ENCODE assay signal across 8 cellular contexts in genomic region chr2:164917296-164917903, GRCh38. TPM values are rescaled to one million over a fixed set of nuclear protein-coding genes. Genes with fewer than 3 reads are reported as not detected.
A peak's percentile ranks its signal among the peaks of the same experiment; 100 is the strongest.
DNase-seq lines count a peak whose midpoint lies in the region; ATAC-seq and TF ChIP-seq lines count a peak whose summit lies in the region.

No MANE protein-coding gene starts in this region.

- POLR2A ChIA-PET in AG04449 (lab: Yijun Ruan, JAX): no interaction called here

- peak; percentile 14 for TF ChIP-seq CTCF in AG04449 (IDR thresholded peaks at IDR 0.05; ENCODE audit: insufficient read depth, low read length, missing control alignments)
- TF ChIP-seq CTCF in ascending aorta (IDR thresholded peaks at IDR 0.05): peak; percentile 29 to 65 (median 41)

- CTCF ChIA-PET in AG04449 (lab: Yijun Ruan, JAX): interaction anchor here (1.0 to 5.4 kb wide), 7 partner anchors 13 to 181 kb away, joined by 3 to 42 read pairs (median 6); partner anchors contain the start of gene COBLL1

- intact Hi-C loops in ascending aorta (cut with DNase I): loop anchor here (1.0 to 5.0 kb wide), 2 partner anchors 180 to 355 kb away; no protein-coding TSS in a partner anchor

- ATAC-seq in HG02588 (IDR thresholded peaks at IDR 0.05; ENCODE audit: unreplicated experiment): no peak
- no peak for ATAC-seq in GM21360 (IDR thresholded peaks at IDR 0.05; ENCODE audit: unreplicated experiment)

- H3K36me3 ChIP-seq in ascending aorta: no peaks in the 10 kb centered on the region

- H3K9me3 ChIP-seq in ascending aorta: no peaks in the 10 kb centered on the region

- no peak overlapping the region for H3K27ac ChIP-seq in ascending aorta

- H3K4me3 ChIP-seq in AG04449 (ENCODE audit: low read depth, low read length) (no peak overlapping the region), ascending aorta (no peak overlapping the region)

- peaks cover 0 to 4% of the 10 kb centered on the region in 2 donors for H3K4me1 ChIP-seq in ascending aorta

- H3K27me3 ChIP-seq in ascending aorta: no peaks in the 10 kb centered on the region

- DNase-seq in AG04449 (ENCODE audit: low read depth, low spot score): no peak
- DNase-seq in NCI-H1092 treated with DMSO at 0.1 percent for 48 hours (lab: John Stamatoyannopoulos, UW): peak; percentile 47
- DNase-seq in ascending aorta (ENCODE audit: low spot score in 2 of 2): peak in 1 of 2 donors; percentile 69
- DNase-seq in kidney glomerular epithelial cell (lab: John Stamatoyannopoulos, UW): peak; percentile 52
- no peak for DNase-seq in AG20443 (ENCODE audit: low spot score)
- DNase-seq in ecto neural progenitor cell (ENCODE audit: low spot score): no peak

RNA-seq across cellular contexts. Expression of gene SLC38A11, which starts 37.9 kb away (rescaled TPM):
- not detected for total RNA-seq in ascending aorta

Comparison
In these comparisons a context has a peak if more than half of its experiments do, and no peak if none do; other contexts are left out.
1. DNase-seq: peak in NCI-H1092 treated with DMSO at 0.1 percent for 48 hours (single experiment) and kidney glomerular epithelial cell (single experiment); none in AG04449 (single experiment), AG20443 (single experiment) and ecto neural progenitor cell (single experiment).